Comparison of ENCODE assay signal across 1 cellular context in genomic region chr15:77067691-77068367, GRCh38.
TF ChIP-seq lines count a peak whose summit lies in the region.

No MANE protein-coding gene starts in this region.

TF ChIP-seq in GM12878, 131 proteins besides CTCF, POLR2A, EP300 and RAD21 (continued from another document and continues in another):
- no peak for TF ChIP-seq ZBTB40 (IDR thresholded peaks at IDR 0.05; ENCODE audit: borderline replicate concordance)
- no peak for TF ChIP-seq ETV6 (conservative IDR thresholded peaks at IDR 0.05 in 1 of 2, IDR thresholded peaks at IDR 0.05 in 1 of 2; ENCODE audit: borderline replicate concordance in 1 of 2, low read depth in 1 of 2)
- no peak for TF ChIP-seq CBX5 (IDR thresholded peaks at IDR 0.05; ENCODE audit: low read depth)
- TF ChIP-seq DPF2 (IDR thresholded peaks at IDR 0.05) = peak; percentile 56; the same call in 1 of the 2 replicates
- TF ChIP-seq NR2C1 (IDR thresholded peaks at IDR 0.05) = no peak
- TF ChIP-seq NR2F1 (conservative IDR thresholded peaks at IDR 0.05) = 0 out of 2 replicates have a peak, but pooled peaks have one; percentile 8
- TF ChIP-seq WRNIP1 (IDR thresholded peaks at IDR 0.05; ENCODE audit: borderline replicate concordance, low read depth, low read length) = no peak
- TF ChIP-seq MTA2 (IDR thresholded peaks at IDR 0.05; ENCODE audit: low read depth) = peak; percentile 43; the same call in 1 of the 2 replicates
- TF ChIP-seq TBL1XR1 (IDR thresholded peaks at IDR 0.05; ENCODE audit: low read depth, low read length) = no peak
- no peak for TF ChIP-seq YY1 (IDR thresholded peaks at IDR 0.05; ENCODE audit: low read depth, low read length)
- TF ChIP-seq POLR2AphosphoS2 (IDR thresholded peaks at IDR 0.05; ENCODE audit: low read depth, low read length) = no peak
- no peak for TF ChIP-seq TAF1 (IDR thresholded peaks at IDR 0.05; ENCODE audit: borderline replicate concordance, low read depth, low read length)
- TF ChIP-seq SREBF2 (IDR thresholded peaks at IDR 0.05; ENCODE audit: low read length) = no peak
- TF ChIP-seq SMAD5 (IDR thresholded peaks at IDR 0.05; ENCODE audit: low read depth) = no peak
- TF ChIP-seq RELA (IDR thresholded peaks at IDR 0.05; ENCODE audit: borderline replicate concordance, partially characterized antibody) = no peak
- TF ChIP-seq NFIC (IDR thresholded peaks at IDR 0.05; ENCODE audit: low read depth, low read length) = no peak
- no peak for TF ChIP-seq MXI1 (IDR thresholded peaks at IDR 0.05; ENCODE audit: low read depth, low read length)
- TF ChIP-seq SPI1 (IDR thresholded peaks at IDR 0.05; ENCODE audit: borderline replicate concordance, insufficient read depth, low read depth, low read length) = peak; percentile 64
- no peak for TF ChIP-seq CEBPZ (IDR thresholded peaks at IDR 0.05; ENCODE audit: low read depth, low read length)
- TF ChIP-seq BCLAF1 (IDR thresholded peaks at IDR 0.05) = no peak
- TF ChIP-seq REST (IDR thresholded peaks at IDR 0.05; ENCODE audit: low read depth, low read length) = no peak
- no peak for TF ChIP-seq TCF12 (IDR thresholded peaks at IDR 0.05; ENCODE audit: low read depth, low read length)
- no peak for TF ChIP-seq CBX3 (IDR thresholded peaks at IDR 0.05; ENCODE audit: borderline replicate concordance, low read depth)
- TF ChIP-seq MEF2A (IDR thresholded peaks at IDR 0.05; ENCODE audit: insufficient read depth, low read depth, low read length) = peak; percentile 68; the same call in 1 of the 2 replicates
- no peak for TF ChIP-seq ESRRA (IDR thresholded peaks at IDR 0.05; ENCODE audit: low read length)
- no peak for TF ChIP-seq BMI1 (IDR thresholded peaks at IDR 0.05; ENCODE audit: borderline replicate concordance)
- TF ChIP-seq ATF7 (IDR thresholded peaks at IDR 0.05; ENCODE audit: low read depth) = peak; percentile 56; the same call in 1 of the 2 replicates
- no peak for TF ChIP-seq TCF7 (IDR thresholded peaks at IDR 0.05; ENCODE audit: borderline replicate concordance)
- TF ChIP-seq NFXL1 (IDR thresholded peaks at IDR 0.05; ENCODE audit: borderline replicate concordance) = no peak
- TF ChIP-seq RCOR1 (conservative IDR thresholded peaks at IDR 0.05; ENCODE audit: low read depth, low read length) = no peak
- TF ChIP-seq ASH2L (IDR thresholded peaks at IDR 0.05; ENCODE audit: borderline replicate concordance, low read depth) = no peak
- no peak for TF ChIP-seq BCL3 (IDR thresholded peaks at IDR 0.05; ENCODE audit: borderline replicate concordance, insufficient read depth, low read depth, low read length, poor library complexity, severe bottlenecking)
- TF ChIP-seq SMARCA5 (IDR thresholded peaks at IDR 0.05) = peak; percentile 23; the same call in 1 of the 2 replicates
- TF ChIP-seq ZBTB4 (CRISPR knock-in tag; IDR thresholded peaks at IDR 0.05) = no peak
- TF ChIP-seq ZZZ3 (IDR thresholded peaks at IDR 0.05; ENCODE audit: control insufficient read depth, insufficient read length, low read depth) = no peak
- TF ChIP-seq EED (IDR thresholded peaks at IDR 0.05; ENCODE audit: low read depth) = no peak
- no peak for TF ChIP-seq HDAC2 (IDR thresholded peaks at IDR 0.05)
- no peak for TF ChIP-seq MTA3 (IDR thresholded peaks at IDR 0.05; ENCODE audit: borderline replicate concordance, low read length)
- TF ChIP-seq HCFC1 (IDR thresholded peaks at IDR 0.05; ENCODE audit: low read length) = no peak
- TF ChIP-seq E2F8 (IDR thresholded peaks at IDR 0.05; ENCODE audit: low read depth, partially characterized antibody) = no peak
- TF ChIP-seq IRF4 (IDR thresholded peaks at IDR 0.05; ENCODE audit: low read depth, low read length) = no peak
- no peak for TF ChIP-seq ZNF217 (IDR thresholded peaks at IDR 0.05)
